ENCODE assay signal across 8 cellular contexts in the genomic region with DNA sequence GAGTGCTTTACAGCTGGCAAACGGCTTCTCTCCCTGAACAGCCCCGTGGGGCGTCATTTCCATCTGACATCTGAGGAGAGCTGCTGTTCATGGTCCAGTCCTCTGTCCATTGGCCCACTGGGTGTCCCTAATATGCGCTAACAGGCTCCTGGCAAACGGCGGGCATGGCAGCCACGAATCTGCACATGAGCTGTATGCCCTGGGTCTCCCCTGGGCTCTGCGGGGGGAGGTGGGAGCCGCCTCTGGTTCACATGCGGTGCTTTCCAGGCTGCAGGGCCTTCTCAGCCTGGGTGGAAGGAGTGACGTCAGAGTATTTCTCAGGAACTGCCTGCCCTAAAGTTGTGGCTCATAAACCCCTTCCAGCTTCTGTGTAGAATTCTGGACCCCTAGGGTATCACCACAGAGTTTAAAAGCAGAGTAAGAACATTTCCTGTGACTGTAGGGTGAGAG.
DNase-seq lines count a peak whose midpoint lies in the region; ATAC-seq, FAIRE-seq and TF ChIP-seq lines count a peak whose summit lies in the region.

No MANE protein-coding gene starts in this region.

- peak; percentile 67 for ATAC-seq in CD4-positive, alpha-beta T cell (ENCODE audit: poor library complexity)
- peak; percentile 27 for ATAC-seq in HG02981 (IDR thresholded peaks at IDR 0.05; ENCODE audit: unreplicated experiment)
- ATAC-seq in K562 = no peak; the same call in 2 of the 3 replicates
- no peak for ATAC-seq in HG03159 (IDR thresholded peaks at IDR 0.05; ENCODE audit: unreplicated experiment)

- peak overlapping the region in 1 of 2 experiments; percentile 92 for H2BK12ac ChIP-seq in mesenchymal stem cell (ENCODE audit: low read length in 2 of 2)

- H2AFZ ChIP-seq in K562 (ENCODE audit: low read depth, low read length) = no peak overlapping the region
- H2AFZ ChIP-seq in mesenchymal stem cell (ENCODE audit: low read depth, low read length) = no peak overlapping the region

- H3K14ac ChIP-seq in mesenchymal stem cell (ENCODE audit: low read length in 2 of 2) = no peak overlapping the region

- POLR2A ChIA-PET in CD4-positive, alpha-beta T cell (lab: Charles Lee) = interaction anchor here (1.0 to 5.7 kb wide), 5 partner anchors 8 to 47 kb away, joined by 3 to 43 read pairs (median 10); no protein-coding TSS in a partner anchor
- POLR2A ChIA-PET in K562 (lab: Yijun Ruan, JAX) = interaction anchor here (1.0 to 1.1 kb wide), 2 partner anchors 9 to 198 kb away, joined by 3 read pairs; no protein-coding TSS in a partner anchor

- H3K23ac ChIP-seq in mesenchymal stem cell (ENCODE audit: low read length in 2 of 2) = no peak overlapping the region

- no peaks in the 10 kb centered on the region for H3K9me3 ChIP-seq in CD4-positive, alpha-beta T cell (ENCODE audit: control insufficient read depth, low read length)
- H3K9me3 ChIP-seq in K562 (replicated peaks; ENCODE audit: control insufficient read depth, insufficient read depth, low read depth, low read length) = no peaks in the 10 kb centered on the region
- no peaks in the 10 kb centered on the region for H3K9me3 ChIP-seq in mesenchymal stem cell (ENCODE audit: control insufficient read depth, low read length)

- H3K36me3 Mint-ChIP-seq in CD4-positive, alpha-beta T cell (ENCODE audit: low read depth) = peaks cover 14% of the 10 kb centered on the region

- peak in 7 of 10 experiments; percentile 35 to 75 (median 48) for DNase-seq in CD4-positive, alpha-beta T cell
- DNase-seq in T-helper 22 cell (ENCODE audit: low read depth) = peak; percentile 77
- DNase-seq in K562 (ENCODE audit: extremely low read depth in 1 of 4, low spot score in 3 of 4) = no peak
- peak; percentile 93 for DNase-seq in mesenchymal stem cell
- peak; percentile 69 for DNase-seq in stimulated activated CD8-positive, alpha-beta memory T cell treated with anti-CD3 and anti-CD28 coated beads, Interleukin-4, amount 100 ng/mL, for 24 hours (ENCODE audit: low read depth)
- no peak for DNase-seq in NCI-H1930 (lab: John Stamatoyannopoulos, UW)

- BruUV-seq in K562 (replicated peaks; lab: Mats Ljungman, UMichigan) = no TSS peak

- H3K9me3 Mint-ChIP-seq in CD4-positive, alpha-beta T cell = no peaks in the 10 kb centered on the region

- peak overlapping the region; percentile 81 for H4K91ac ChIP-seq in mesenchymal stem cell (ENCODE audit: low read length)

- peak overlapping the region; percentile 93 for H4K8ac ChIP-seq in mesenchymal stem cell (ENCODE audit: low read length)

- CTCF ChIA-PET in CD4-positive, alpha-beta T cell (lab: Charles Lee) = interaction anchor here (1.9 to 15.5 kb wide), 3 partner anchors 14 to 44 kb away, joined by 9 to 254 read pairs (median 13); no protein-coding TSS in a partner anchor
- CTCF ChIA-PET in K562 (lab: Yijun Ruan, JAX; ENCODE audit: low intra/inter-chr PET ratio) = no interaction called here

- in situ Hi-C loops in K562 (cut with MboI) = no loop called here

- no peak for TF ChIP-seq POLR2A in K562 (conservative IDR thresholded peaks at IDR 0.05)

- H2AK5ac ChIP-seq in mesenchymal stem cell (ENCODE audit: low read length, severe bottlenecking) = no peak overlapping the region

- H4K20me1 ChIP-seq in K562 (replicated peaks; ENCODE audit: control insufficient read depth, insufficient read depth, low read length) = peaks cover 6% of the 10 kb centered on the region; the same call in 1 of the 2 replicates

- H3K79me1 ChIP-seq in mesenchymal stem cell (replicated peaks; ENCODE audit: low read length, poor library complexity, severe bottlenecking) = peaks cover 7% of the 10 kb centered on the region

- peak overlapping the region; percentile 60 to 85 for H3K4ac ChIP-seq in mesenchymal stem cell (ENCODE audit: low read depth in 1 of 2, low read length in 2 of 2)

- H3K36me3 ChIP-seq in K562 (ENCODE audit: control insufficient read depth, insufficient read depth, low read length) (no peaks in the 10 kb centered on the region), mesenchymal stem cell (ENCODE audit: control insufficient read depth in 1 of 2, insufficient read depth in 2 of 2, low read depth in 1 of 2, low read length in 2 of 2) (no peaks in the 10 kb centered on the region)

- no peak for TF ChIP-seq EP300 in K562 (IDR thresholded peaks at IDR 0.05; ENCODE audit: low read length)

- H3K18ac ChIP-seq in mesenchymal stem cell (ENCODE audit: low read depth in 1 of 2, low read length in 2 of 2) = peak overlapping the region; percentile 90 to 91

- H3K4me3 ChIP-seq in K562 = no peak overlapping the region
- H3K4me3 ChIP-seq in mesenchymal stem cell (ENCODE audit: insufficient read depth in 1 of 2, low read depth in 1 of 2, low read length in 2 of 2) = peak overlapping the region in 1 of 2 experiments; percentile 17

- TF ChIP-seq CTCF in CD4-positive, alpha-beta T cell (IDR thresholded peaks at IDR 0.05) = no peak
- TF ChIP-seq CTCF in K562 (IDR thresholded peaks at IDR 0.05 in 2 of 3, conservative IDR thresholded peaks at IDR 0.05 in 1 of 3; ENCODE audit: insufficient read depth in 2 of 3, low read depth in 1 of 3, low read length in 3 of 3) = no peak

- WGBS in K562 (ENCODE audit: insufficient coverage, low coverage, missing lambda C conversion rate) = 75% methylated on average over 4 of the region's 11 CpGs
- WGBS in mesenchymal stem cell = 35% methylated on average over 11 of the region's 11 CpGs

- H2BK15ac ChIP-seq in mesenchymal stem cell (ENCODE audit: low read depth, poor library complexity, severe bottlenecking) = no peak overlapping the region

- H3K27me3 ChIP-seq in CD4-positive, alpha-beta T cell (ENCODE audit: control insufficient read depth, insufficient read depth, low read length) = no peaks in the 10 kb centered on the region
- H3K27me3 ChIP-seq in K562 (ENCODE audit: control insufficient read depth in 2 of 2, insufficient read depth in 2 of 2, low read length in 2 of 2) = no peaks in the 10 kb centered on the region
- no peaks in the 10 kb centered on the region for H3K27me3 ChIP-seq in mesenchymal stem cell (ENCODE audit: control insufficient read depth in 1 of 2, insufficient read depth in 1 of 2, low read length in 2 of 2)

- no peaks in the 10 kb centered on the region for H3K27me3 Mint-ChIP-seq in CD4-positive, alpha-beta T cell

- H2BK120ac ChIP-seq in mesenchymal stem cell (ENCODE audit: low read depth, low read length) = peak overlapping the region; percentile 71

- TF ChIP-seq RAD21 in K562 (CRISPR knock-in tag; conservative IDR thresholded peaks at IDR 0.05 in 1 of 2, IDR thresholded peaks at IDR 0.05 in 1 of 2) = no peak

- H3K27ac Mint-ChIP-seq in CD4-positive, alpha-beta T cell = peak overlapping the region; percentile 93

- peaks cover 8% of the 10 kb centered on the region for H3K9me1 ChIP-seq in K562 (ENCODE audit: control insufficient read depth, insufficient read depth, low read length)

- H3K4me1 ChIP-seq in K562 (replicated peaks in 1 of 2; ENCODE audit: control insufficient read depth in 2 of 2, insufficient read depth in 2 of 2, low read length in 2 of 2) = peaks cover 39 to 43% of the 10 kb centered on the region in 2 experiments
- H3K4me1 ChIP-seq in mesenchymal stem cell (ENCODE audit: control insufficient read depth, insufficient read depth, low read depth, low read length) = peaks cover 65% of the 10 kb centered on the region

- H3K4me2 ChIP-seq in K562 (ENCODE audit: insufficient read depth, low read length) (no peak overlapping the region), mesenchymal stem cell (ENCODE audit: low read length, poor library complexity, severe bottlenecking) (peak overlapping the region; percentile 3)

- H3K4me3 Mint-ChIP-seq in CD4-positive, alpha-beta T cell = peak overlapping the region; percentile 83

- peaks cover 90% of the 10 kb centered on the region for H3K79me2 ChIP-seq in K562 (ENCODE audit: control insufficient read depth, insufficient read depth, low read length)

- FAIRE-seq in K562 (lab: Jason Lieb, UNC) = no peak

- intact Hi-C loops in CD4-positive, alpha-beta T cell (cut with DNase I, micrococcal nuclease) = loop anchor here in 1 of 2 experiments (10.0 kb wide), 1 partner anchor 264 kb away; a partner anchor contains a TSS
- intact Hi-C loops in K562 (cut with micrococcal nuclease) = no loop called here

- peaks cover 97% of the 10 kb centered on the region for H3K4me1 Mint-ChIP-seq in CD4-positive, alpha-beta T cell (ENCODE audit: low read depth)

- H3K9ac ChIP-seq in K562 (ENCODE audit: insufficient read depth in 1 of 2, low read depth in 2 of 2, low read length in 2 of 2) (peak overlapping the region in 1 of 2 experiments; percentile 26; a peak in 1 of 4 replicates), mesenchymal stem cell (ENCODE audit: low read length) (peak overlapping the region; percentile 72)

- H3K27ac ChIP-seq in CD4-positive, alpha-beta T cell (ENCODE audit: low read depth, low read length) = peak overlapping the region; percentile 64
- H3K27ac ChIP-seq in K562 (ENCODE audit: extremely low read depth, low read depth, low read length) (peak overlapping the region; percentile 35; the same call in 1 of the 3 replicates), mesenchymal stem cell (ENCODE audit: low read length, poor library complexity, severe bottlenecking) (peak overlapping the region; percentile 71)

- no peak overlapping the region for H2BK5ac ChIP-seq in mesenchymal stem cell (ENCODE audit: low read depth, low read length, poor library complexity, severe bottlenecking)

TF ChIP-seq in K562, 482 proteins besides CTCF, POLR2A, EP300 and RAD21:
- TF ChIP-seq TFAM (CRISPR knock-in tag; conservative IDR thresholded peaks at IDR 0.05) = no peak
- TF ChIP-seq ATF7 (IDR thresholded peaks at IDR 0.05) = 0 out of 2 replicates have a peak, but pooled peaks have one; percentile 19
- TF ChIP-seq RBFOX2 (IDR thresholded peaks at IDR 0.05; ENCODE audit: low read depth, low read length) = 0 out of 2 replicates have a peak, but pooled peaks have one; percentile 13

Comparison
In these comparisons a context has a peak if more than half of its experiments do, and no peak if none do; other contexts are left out.
1. ATAC-seq: peak in CD4-positive, alpha-beta T cell (single experiment) and HG02981 (single experiment); none in K562 (single experiment) and HG03159 (single experiment).
2. DNase-seq: peak in CD4-positive, alpha-beta T cell (7 of 10), T-helper 22 cell (single experiment), mesenchymal stem cell (single experiment) and stimulated activated CD8-positive, alpha-beta memory T cell treated with anti-CD3 and anti-CD28 coated beads, Interleukin-4, amount 100 ng/mL, for 24 hours (single experiment); none in K562 (0 of 4) and NCI-H1930 (0 of 2).
3. Peak in every context shown above with its lines, with median percentiles within 50 percentile points of each other: H3K27ac ChIP-seq.